In genomic region chrX:3920424-3921017, GRCh38 we compare ENCODE assay signal across 8 cellular contexts.
A peak's percentile ranks its signal among the peaks of the same experiment; 100 is the strongest.
DNase-seq lines count a peak whose midpoint lies in the region; ATAC-seq and TF ChIP-seq lines count a peak whose summit lies in the region.
"Not testable (repeated sequence)": the region's sequence is repeated elsewhere in the genome, so short reads cannot be mapped to it uniquely, and the experiment has no call there.

No MANE protein-coding gene starts in this region.

- DNase-seq in activated T-cell treated with anti-CD3 and anti-CD28 coated beads, Interleukin-2, amount 50 U/mL, for 72 hours; left lung; upper lobe of right lung: not testable (repeated sequence)

- not testable (repeated sequence) for H3K4me1 Mint-ChIP-seq in activated T-cell treated with anti-CD3 and anti-CD28 coated beads, Interleukin-2, amount 50 U/mL, for 72 hours (ENCODE audit: low read depth)

- H3K4me3 ChIP-seq in left lung, upper lobe of right lung: not testable (repeated sequence)

- H3K4me1 ChIP-seq in left lung, upper lobe of right lung: not testable (repeated sequence)

- TF ChIP-seq CTCF in left lung (IDR thresholded peaks at IDR 0.05); upper lobe of right lung (IDR thresholded peaks at IDR 0.05): not testable (repeated sequence)

- not testable (repeated sequence) for H3K36me3 ChIP-seq in left lung, upper lobe of right lung

- not testable (repeated sequence) for H3K9me3 Mint-ChIP-seq in activated T-cell treated with anti-CD3 and anti-CD28 coated beads, Interleukin-2, amount 50 U/mL, for 72 hours

- not testable (repeated sequence) for H3K4me3 Mint-ChIP-seq in activated T-cell treated with anti-CD3 and anti-CD28 coated beads, Interleukin-2, amount 50 U/mL, for 72 hours

- not testable (repeated sequence) for H3K27me3 ChIP-seq in left lung, upper lobe of right lung

- H3K9me3 ChIP-seq in left lung, upper lobe of right lung: not testable (repeated sequence)

- H3K27ac Mint-ChIP-seq in activated T-cell treated with anti-CD3 and anti-CD28 coated beads, Interleukin-2, amount 50 U/mL, for 72 hours: not testable (repeated sequence)

- H3K36me3 Mint-ChIP-seq in activated T-cell treated with anti-CD3 and anti-CD28 coated beads, Interleukin-2, amount 50 U/mL, for 72 hours (ENCODE audit: insufficient read depth in 2 of 2): not testable (repeated sequence)

- H3K27me3 Mint-ChIP-seq in activated T-cell treated with anti-CD3 and anti-CD28 coated beads, Interleukin-2, amount 50 U/mL, for 72 hours (ENCODE audit: low read depth): not testable (repeated sequence)

- intact Hi-C loops in left lung (cut with DNase I); upper lobe of right lung (cut with DNase I): not testable (repeated sequence)

- H3K27ac ChIP-seq in left lung, upper lobe of right lung: not testable (repeated sequence)

- ATAC-seq in GM18870 (IDR thresholded peaks at IDR 0.05; ENCODE audit: unreplicated experiment) (peak; percentile 90), GM21367 (IDR thresholded peaks at IDR 0.05; ENCODE audit: unreplicated experiment) (peak; percentile 94), HG02623 (IDR thresholded peaks at IDR 0.05; ENCODE audit: unreplicated experiment) (peak; percentile 96), HG03066 (IDR thresholded peaks at IDR 0.05; ENCODE audit: low read depth, unreplicated experiment) (peak; percentile 95), HG03521 (IDR thresholded peaks at IDR 0.05; ENCODE audit: unreplicated experiment) (peak; percentile 91), left lung (peak; percentile 99), upper lobe of right lung (peak; percentile 94)
- peak; percentile 98 to 99 for ATAC-seq in activated T-cell treated with anti-CD3 and anti-CD28 coated beads, Interleukin-2, amount 50 U/mL, for 72 hours (replicated peaks in 1 of 2)
